In the genomic region with DNA sequence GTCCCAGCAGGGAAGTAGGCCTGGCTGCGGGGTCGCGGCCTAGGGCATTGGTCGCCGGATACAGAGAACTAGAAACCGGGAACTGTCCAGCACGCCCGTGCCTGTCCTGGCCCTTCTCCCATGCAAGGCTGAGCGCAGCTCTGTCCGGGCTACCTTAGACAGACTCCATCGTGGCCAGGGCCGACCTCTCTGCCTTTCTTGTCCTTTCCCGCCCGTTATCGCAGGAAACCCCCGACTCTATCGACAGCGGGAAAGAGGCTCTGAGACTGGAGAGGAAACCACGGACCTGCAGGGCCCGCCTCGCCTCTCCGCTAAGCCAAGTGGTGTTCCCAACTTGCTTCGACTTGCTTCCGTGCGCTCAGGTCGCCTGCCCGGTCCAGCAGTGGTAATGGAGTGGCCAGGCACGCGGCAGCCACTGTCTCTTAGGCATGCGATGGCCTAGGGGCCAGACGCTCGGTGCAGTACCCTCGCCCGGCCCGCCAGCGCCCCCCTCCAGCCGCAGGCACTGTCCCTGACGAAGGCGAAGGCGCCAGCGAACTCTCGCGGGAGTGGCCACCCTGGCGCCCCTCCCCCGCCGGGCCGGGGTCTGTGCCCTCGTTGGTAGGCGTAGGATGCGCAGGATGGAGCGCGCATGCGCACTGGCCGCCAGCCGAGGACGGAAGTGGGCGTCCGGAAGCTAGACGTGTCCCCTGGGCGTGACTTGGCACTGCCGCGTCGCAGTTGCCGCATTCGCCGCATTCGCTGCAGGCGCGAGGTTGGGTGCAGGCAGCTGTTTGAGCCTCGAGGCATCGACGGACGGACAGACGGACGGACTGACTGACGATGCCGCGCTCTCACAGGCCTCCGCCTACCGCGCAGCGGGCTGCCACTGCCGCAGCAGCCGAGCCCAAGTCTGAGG, we compare ENCODE assay signal across 8 cellular contexts. TPM values are rescaled to one million over a fixed set of nuclear protein-coding genes. Genes with fewer than 3 reads are reported as not detected.
A peak's percentile ranks its signal among the peaks of the same experiment; 100 is the strongest.
DNase-seq lines count a peak whose midpoint lies in the region; ATAC-seq, FAIRE-seq and TF ChIP-seq lines count a peak whose summit lies in the region.

No MANE protein-coding gene starts in this region.

- ATAC-seq in WTC11 = peak; percentile 95
- no peak for ATAC-seq in GM21786 (IDR thresholded peaks at IDR 0.05; ENCODE audit: unreplicated experiment)
- no peak for ATAC-seq in HG02870 (IDR thresholded peaks at IDR 0.05; ENCODE audit: unreplicated experiment)
- ATAC-seq in GM19351 (IDR thresholded peaks at IDR 0.05; ENCODE audit: unreplicated experiment) = no peak

- CTCF ChIA-PET in WTC11 (lab: Charles Lee) = interaction anchor here (0.5 to 5.7 kb wide), 12 partner anchors 12 to 565 kb away, joined by 3 to 49 read pairs (median 4); a partner anchor contains a TSS

- H3K27ac Mint-ChIP-seq in WTC11 = peak overlapping the region; percentile 94
- peak overlapping the region; percentile 94 for H3K27ac Mint-ChIP-seq in nephron progenitor cell

- H3K4me1 Mint-ChIP-seq in WTC11 (peaks cover 32% of the 10 kb centered on the region), nephron progenitor cell (peaks cover 28% of the 10 kb centered on the region)

- H3K27me3 Mint-ChIP-seq in WTC11 (ENCODE audit: low read depth) (no peaks in the 10 kb centered on the region), nephron progenitor cell (ENCODE audit: low read depth, poor library complexity) (no peaks in the 10 kb centered on the region)

- peak; percentile 83 for DNase-seq in AG20443 (ENCODE audit: low spot score)
- DNase-seq in WTC11 (ENCODE audit: low spot score) = peak; percentile 97
- DNase-seq in frontal cortex (ENCODE audit: low spot score in 2 of 2) = peak; percentile 50 to 69
- DNase-seq in nephron progenitor cell = peak; percentile 91
- no peak for DNase-seq in DMS53 treated with DMSO at 0.1 percent for 48 hours (lab: John Stamatoyannopoulos, UW; ENCODE audit: unreplicated experiment)

- H3K36me3 Mint-ChIP-seq in WTC11 (peaks cover 12% of the 10 kb centered on the region), nephron progenitor cell (ENCODE audit: low read depth) (peaks cover 54% of the 10 kb centered on the region)

- TF ChIP-seq CTCF in WTC11 (IDR thresholded peaks at IDR 0.05) = peak; percentile 44; the same call in 1 of the 2 replicates
- TF ChIP-seq CTCF in nephron progenitor cell (IDR thresholded peaks at IDR 0.05) = peak; percentile 44

- POLR2A ChIA-PET in WTC11 (lab: Charles Lee) = interaction anchor here (0.7 to 2.5 kb wide), 4 partner anchors 54 to 789 kb away, joined by 3 to 13 read pairs (median 6); a partner anchor contains a TSS

- no peaks in the 10 kb centered on the region for H3K9me3 Mint-ChIP-seq in WTC11
- no peaks in the 10 kb centered on the region for H3K9me3 Mint-ChIP-seq in nephron progenitor cell

- no peak for FAIRE-seq in frontal cortex (lab: Jason Lieb, UNC)

- peak overlapping the region; percentile 72 for H3K4me3 Mint-ChIP-seq in WTC11
- peak overlapping the region; percentile 77 for H3K4me3 Mint-ChIP-seq in nephron progenitor cell

TF ChIP-seq in WTC11, 78 proteins besides CTCF, POLR2A, EP300 and RAD21 (continues in another document):
- TF ChIP-seq GABPB1 (CRISPR knock-in tag; IDR thresholded peaks at IDR 0.05) (no peak), ELF4 (CRISPR knock-in tag; IDR thresholded peaks at IDR 0.05; ENCODE audit: low read depth) (no peak), NFATC4 (CRISPR knock-in tag; IDR thresholded peaks at IDR 0.05) (no peak), JUN (CRISPR knock-in tag; IDR thresholded peaks at IDR 0.05) (peak; percentile 90; the same call in 1 of the 2 replicates), ZNF416 (CRISPR knock-in tag; IDR thresholded peaks at IDR 0.05) (no peak), EMX1 (CRISPR knock-in tag; IDR thresholded peaks at IDR 0.05) (no peak), IRF2 (CRISPR knock-in tag; IDR thresholded peaks at IDR 0.05; ENCODE audit: borderline replicate concordance, low read depth) (no peak), OVOL2 (CRISPR knock-in tag; IDR thresholded peaks at IDR 0.05; ENCODE audit: borderline replicate concordance) (no peak), ESRRA (CRISPR knock-in tag; IDR thresholded peaks at IDR 0.05; ENCODE audit: borderline replicate concordance) (no peak), TEAD1 (CRISPR knock-in tag; IDR thresholded peaks at IDR 0.05) (peak; percentile 52; the same call in 1 of the 2 replicates), SP1 (CRISPR knock-in tag; conservative IDR thresholded peaks at IDR 0.05) (peak; percentile 76), GRHL2 (CRISPR knock-in tag; IDR thresholded peaks at IDR 0.05; ENCODE audit: insufficient replicate concordance, severe bottlenecking) (no peak), TCF7 (CRISPR knock-in tag; IDR thresholded peaks at IDR 0.05; ENCODE audit: low read depth) (no peak), SOX15 (CRISPR knock-in tag; IDR thresholded peaks at IDR 0.05) (no peak)
- TF ChIP-seq, protein P1, sequence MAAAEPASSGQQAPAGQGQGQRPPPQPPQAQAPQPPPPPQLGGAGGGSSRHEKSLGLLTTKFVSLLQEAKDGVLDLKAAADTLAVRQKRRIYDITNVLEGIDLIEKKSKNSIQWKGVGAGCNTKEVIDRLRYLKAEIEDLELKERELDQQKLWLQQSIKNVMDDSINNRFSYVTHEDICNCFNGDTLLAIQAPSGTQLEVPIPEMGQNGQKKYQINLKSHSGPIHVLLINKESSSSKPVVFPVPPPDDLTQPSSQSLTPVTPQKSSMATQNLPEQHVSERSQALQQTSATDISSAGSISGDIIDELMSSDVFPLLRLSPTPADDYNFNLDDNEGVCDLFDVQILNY (CRISPR knock-in tag; IDR thresholded peaks at IDR 0.05) = peak; percentile 79
- TF ChIP-seq, protein P2, sequence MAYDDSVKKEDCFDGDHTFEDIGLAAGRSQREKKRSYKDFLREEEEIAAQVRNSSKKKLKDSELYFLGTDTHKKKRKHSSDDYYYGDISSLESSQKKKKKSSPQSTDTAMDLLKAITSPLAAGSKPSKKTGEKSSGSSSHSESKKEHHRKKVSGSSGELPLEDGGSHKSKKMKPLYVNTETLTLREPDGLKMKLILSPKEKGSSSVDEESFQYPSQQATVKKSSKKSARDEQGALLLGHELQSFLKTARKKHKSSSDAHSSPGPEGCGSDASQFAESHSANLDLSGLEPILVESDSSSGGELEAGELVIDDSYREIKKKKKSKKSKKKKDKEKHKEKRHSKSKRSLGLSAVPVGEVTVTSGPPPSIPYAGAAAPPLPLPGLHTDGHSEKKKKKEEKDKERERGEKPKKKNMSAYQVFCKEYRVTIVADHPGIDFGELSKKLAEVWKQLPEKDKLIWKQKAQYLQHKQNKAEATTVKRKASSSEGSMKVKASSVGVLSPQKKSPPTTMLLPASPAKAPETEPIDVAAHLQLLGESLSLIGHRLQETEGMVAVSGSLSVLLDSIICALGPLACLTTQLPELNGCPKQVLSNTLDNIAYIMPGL (CRISPR knock-in tag; IDR thresholded peaks at IDR 0.05) = peak; percentile 88; the same call in 1 of the 2 replicates
- TF ChIP-seq, protein P3, sequence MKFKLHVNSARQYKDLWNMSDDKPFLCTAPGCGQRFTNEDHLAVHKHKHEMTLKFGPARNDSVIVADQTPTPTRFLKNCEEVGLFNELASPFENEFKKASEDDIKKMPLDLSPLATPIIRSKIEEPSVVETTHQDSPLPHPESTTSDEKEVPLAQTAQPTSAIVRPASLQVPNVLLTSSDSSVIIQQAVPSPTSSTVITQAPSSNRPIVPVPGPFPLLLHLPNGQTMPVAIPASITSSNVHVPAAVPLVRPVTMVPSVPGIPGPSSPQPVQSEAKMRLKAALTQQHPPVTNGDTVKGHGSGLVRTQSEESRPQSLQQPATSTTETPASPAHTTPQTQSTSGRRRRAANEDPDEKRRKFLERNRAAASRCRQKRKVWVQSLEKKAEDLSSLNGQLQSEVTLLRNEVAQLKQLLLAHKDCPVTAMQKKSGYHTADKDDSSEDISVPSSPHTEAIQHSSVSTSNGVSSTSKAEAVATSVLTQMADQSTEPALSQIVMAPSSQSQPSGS (CRISPR knock-in tag; IDR thresholded peaks at IDR 0.05; ENCODE audit: borderline replicate concordance, low read depth) = 0 out of 2 replicates have a peak, but pooled peaks have one; percentile 58
- TF ChIP-seq, protein P4, sequence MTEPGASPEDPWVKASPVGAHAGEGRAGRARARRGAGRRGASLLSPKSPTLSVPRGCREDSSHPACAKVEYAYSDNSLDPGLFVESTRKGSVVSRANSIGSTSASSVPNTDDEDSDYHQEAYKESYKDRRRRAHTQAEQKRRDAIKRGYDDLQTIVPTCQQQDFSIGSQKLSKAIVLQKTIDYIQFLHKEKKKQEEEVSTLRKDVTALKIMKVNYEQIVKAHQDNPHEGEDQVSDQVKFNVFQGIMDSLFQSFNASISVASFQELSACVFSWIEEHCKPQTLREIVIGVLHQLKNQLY (CRISPR knock-in tag; IDR thresholded peaks at IDR 0.05) = no peak
- TF ChIP-seq, protein P5, sequence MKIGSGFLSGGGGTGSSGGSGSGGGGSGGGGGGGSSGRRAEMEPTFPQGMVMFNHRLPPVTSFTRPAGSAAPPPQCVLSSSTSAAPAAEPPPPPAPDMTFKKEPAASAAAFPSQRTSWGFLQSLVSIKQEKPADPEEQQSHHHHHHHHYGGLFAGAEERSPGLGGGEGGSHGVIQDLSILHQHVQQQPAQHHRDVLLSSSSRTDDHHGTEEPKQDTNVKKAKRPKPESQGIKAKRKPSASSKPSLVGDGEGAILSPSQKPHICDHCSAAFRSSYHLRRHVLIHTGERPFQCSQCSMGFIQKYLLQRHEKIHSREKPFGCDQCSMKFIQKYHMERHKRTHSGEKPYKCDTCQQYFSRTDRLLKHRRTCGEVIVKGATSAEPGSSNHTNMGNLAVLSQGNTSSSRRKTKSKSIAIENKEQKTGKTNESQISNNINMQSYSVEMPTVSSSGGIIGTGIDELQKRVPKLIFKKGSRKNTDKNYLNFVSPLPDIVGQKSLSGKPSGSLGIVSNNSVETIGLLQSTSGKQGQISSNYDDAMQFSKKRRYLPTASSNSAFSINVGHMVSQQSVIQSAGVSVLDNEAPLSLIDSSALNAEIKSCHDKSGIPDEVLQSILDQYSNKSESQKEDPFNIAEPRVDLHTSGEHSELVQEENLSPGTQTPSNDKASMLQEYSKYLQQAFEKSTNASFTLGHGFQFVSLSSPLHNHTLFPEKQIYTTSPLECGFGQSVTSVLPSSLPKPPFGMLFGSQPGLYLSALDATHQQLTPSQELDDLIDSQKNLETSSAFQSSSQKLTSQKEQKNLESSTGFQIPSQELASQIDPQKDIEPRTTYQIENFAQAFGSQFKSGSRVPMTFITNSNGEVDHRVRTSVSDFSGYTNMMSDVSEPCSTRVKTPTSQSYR (CRISPR knock-in tag; IDR thresholded peaks at IDR 0.05) = peak; percentile 80
- TF ChIP-seq, protein P6, sequence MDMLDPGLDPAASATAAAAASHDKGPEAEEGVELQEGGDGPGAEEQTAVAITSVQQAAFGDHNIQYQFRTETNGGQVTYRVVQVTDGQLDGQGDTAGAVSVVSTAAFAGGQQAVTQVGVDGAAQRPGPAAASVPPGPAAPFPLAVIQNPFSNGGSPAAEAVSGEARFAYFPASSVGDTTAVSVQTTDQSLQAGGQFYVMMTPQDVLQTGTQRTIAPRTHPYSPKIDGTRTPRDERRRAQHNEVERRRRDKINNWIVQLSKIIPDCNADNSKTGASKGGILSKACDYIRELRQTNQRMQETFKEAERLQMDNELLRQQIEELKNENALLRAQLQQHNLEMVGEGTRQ (CRISPR knock-in tag; IDR thresholded peaks at IDR 0.05) = peak; percentile 41

RNA-seq across cellular contexts. Expression of a gene that starts 54.4 kb away (rescaled TPM):
- total RNA-seq in WTC11 (2021) = 63.5 to 64.7 TPM (median 64.6 TPM) in 3 replicates
- 57.9 TPM for total RNA-seq in frontal cortex
